In the genomic region with DNA sequence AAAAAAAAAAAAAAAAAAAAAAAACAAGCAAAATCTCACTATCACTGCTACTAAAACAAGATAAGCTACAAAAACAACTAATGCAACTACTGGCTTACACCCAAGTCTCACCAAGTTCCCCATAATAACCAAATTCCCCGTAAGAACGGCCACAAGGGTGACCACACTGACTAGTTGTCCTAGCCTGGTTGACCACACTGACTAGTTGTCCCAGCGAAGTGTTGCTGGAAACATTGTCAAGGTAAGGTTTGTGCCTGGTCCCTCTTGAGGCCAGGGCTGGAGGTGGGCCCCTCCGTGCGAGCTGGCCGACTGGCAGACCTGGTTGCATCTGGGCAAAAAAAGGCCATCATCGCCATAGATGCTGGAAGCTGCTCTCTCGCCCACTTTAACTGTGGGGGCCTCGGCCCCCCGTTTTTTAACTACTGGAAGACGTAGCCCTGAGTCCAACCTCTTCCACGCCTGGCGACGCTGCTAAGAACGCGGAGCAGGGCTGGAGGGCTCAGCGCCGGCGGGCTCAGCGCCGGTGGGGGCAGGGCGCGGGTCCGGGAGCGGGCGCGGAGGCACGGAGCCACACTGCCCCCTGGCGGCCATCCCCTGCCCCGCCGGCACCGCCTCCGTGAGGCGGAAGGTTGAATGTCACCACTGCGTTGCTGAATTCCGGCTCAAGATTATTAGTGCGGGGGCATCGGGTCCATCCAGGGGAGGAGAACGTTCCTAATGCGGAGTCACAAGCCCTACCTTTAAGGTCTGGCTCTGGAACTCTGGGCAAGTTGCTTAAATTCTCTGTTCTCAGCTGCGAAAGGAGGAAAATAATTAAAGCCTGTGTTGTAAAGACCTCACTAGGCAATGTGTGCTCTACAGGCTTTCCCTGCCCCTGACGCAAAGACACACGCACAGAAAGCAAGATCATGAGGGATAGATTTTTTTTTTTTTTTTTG, we compare ENCODE assay signal across 8 cellular contexts.
DNase-seq lines count a peak whose midpoint lies in the region; ATAC-seq and TF ChIP-seq lines count a peak whose summit lies in the region.

No MANE protein-coding gene starts in this region.

- intact Hi-C loops in OCI-LY7 (cut with micrococcal nuclease; ENCODE audit: unreplicated experiment) = loop anchor here (5.0 kb wide), 1 partner anchor 491 kb away; no protein-coding TSS in a partner anchor

- peak overlapping the region; percentile 54 for H3K4me2 ChIP-seq in OCI-LY7 (ENCODE audit: low read length)

- H3K27ac ChIP-seq in HL-60 (replicated peaks) (0 out of 2 replicates have a peak overlapping the region, but pooled peaks have one; percentile 4), OCI-LY7 (ENCODE audit: low read depth, low read length, poor library complexity, severe bottlenecking) (no peak overlapping the region), mucosa of rectum (ENCODE audit: low read depth in 2 of 2, low read length in 2 of 2) (peak overlapping the region; percentile 55 to 63)

- TF ChIP-seq POLR2A in erythroblast (IDR thresholded peaks at IDR 0.05; ENCODE audit: low read length) = no peak

- no peaks in the 10 kb centered on the region for H3K9me3 ChIP-seq in OCI-LY7 (ENCODE audit: low read length)
- H3K9me3 ChIP-seq in mucosa of rectum (ENCODE audit: control insufficient read depth in 2 of 2, low read length in 2 of 2) = no peaks in the 10 kb centered on the region

- H3K36me3 ChIP-seq in OCI-LY7 (ENCODE audit: insufficient read depth, low read length) (no peaks in the 10 kb centered on the region), mucosa of rectum (ENCODE audit: control insufficient read depth in 2 of 2, insufficient read depth in 2 of 2, low read length in 2 of 2) (no peaks in the 10 kb centered on the region)

- no peak overlapping the region for H3K4me3 ChIP-seq in AG09309 (ENCODE audit: control insufficient read depth, low read depth, low read length)
- H3K4me3 ChIP-seq in HL-60 (replicated peaks; ENCODE audit: insufficient read depth, low read length) = peak overlapping the region; percentile 30
- peak overlapping the region; percentile 24 for H3K4me3 ChIP-seq in OCI-LY7 (ENCODE audit: low read depth, low read length, poor library complexity, severe bottlenecking)
- peak overlapping the region; percentile 55 to 68 for H3K4me3 ChIP-seq in mucosa of rectum (ENCODE audit: low read length in 2 of 2)

- peak overlapping the region in 1 of 2 donors; percentile 56 for H3K9ac ChIP-seq in mucosa of rectum (ENCODE audit: low read depth in 1 of 2, low read length in 2 of 2)

- POLR2A ChIA-PET in OCI-LY7 (lab: Charles Lee) = interaction anchor here (0.6 kb wide), 1 partner anchor 75 kb away, joined by 7 read pairs; no protein-coding TSS in a partner anchor

- BruUV-seq in OCI-LY7 (replicated peaks; lab: Mats Ljungman, UMichigan) = no TSS peak

- H3K27me3 ChIP-seq in HL-60 (ENCODE audit: insufficient read depth, poor library complexity, severe bottlenecking) (no peaks in the 10 kb centered on the region), mucosa of rectum (ENCODE audit: control insufficient read depth in 2 of 2, insufficient read depth in 2 of 2, low read length in 2 of 2) (no peaks in the 10 kb centered on the region)

- peak overlapping the region; percentile 79 for H2AFZ ChIP-seq in OCI-LY7 (ENCODE audit: low read length)

- ATAC-seq in GM19025 (IDR thresholded peaks at IDR 0.05; ENCODE audit: low read depth, unreplicated experiment) = peak; percentile 73

- no peak for DNase-seq in AG09309 (ENCODE audit: low read depth)
- DNase-seq in HL-60 (ENCODE audit: low read depth in 1 of 2, low spot score in 1 of 2) = peak; percentile 47 to 63
- DNase-seq in OCI-LY7 (ENCODE audit: low spot score) = peak; percentile 60
- peak; percentile 83 for DNase-seq in activated T-cell treated with anti-CD3 and anti-CD28 coated beads, Interleukin-2, amount 50 U/mL, for 1 hour
- DNase-seq in erythroblast (lab: John Stamatoyannopoulos, UW) = peak; percentile 69 to 74
- peak; percentile 72 for DNase-seq in stimulated activated CD8-positive, alpha-beta memory T cell treated with anti-CD3 and anti-CD28 coated beads, Interleukin-4, amount 100 ng/mL, for 24 hours (ENCODE audit: low read depth)

- no peaks in the 10 kb centered on the region for H3K79me2 ChIP-seq in OCI-LY7 (ENCODE audit: insufficient read depth, low read depth, low read length)

- TF ChIP-seq CTCF in AG09309 (IDR thresholded peaks at IDR 0.05; ENCODE audit: control insufficient read depth, insufficient read depth, low read depth, low read length, missing control alignments) = peak; percentile 84
- peak; percentile 91 for TF ChIP-seq CTCF in HL-60 (IDR thresholded peaks at IDR 0.05; ENCODE audit: insufficient read depth, low read length)
- peak; percentile 92 for TF ChIP-seq CTCF in OCI-LY7 (conservative IDR thresholded peaks at IDR 0.05; ENCODE audit: low read length)

- H3K9me2 ChIP-seq in OCI-LY7 (ENCODE audit: insufficient read depth, low read length) = no peaks in the 10 kb centered on the region

- CTCF ChIA-PET in OCI-LY7 (lab: Charles Lee; ENCODE audit: unreplicated experiment) = no interaction called here

- H3K4me1 ChIP-seq in OCI-LY7 (ENCODE audit: insufficient read depth, low read length, poor library complexity, severe bottlenecking) (no peaks in the 10 kb centered on the region), mucosa of rectum (ENCODE audit: control insufficient read depth in 2 of 2, insufficient read depth in 2 of 2, low read length in 2 of 2) (peaks cover 11 to 12% of the 10 kb centered on the region in 2 donors)

- no peaks in the 10 kb centered on the region for H4K20me1 ChIP-seq in OCI-LY7 (ENCODE audit: insufficient read depth, low read length)
